In the genomic region with DNA sequence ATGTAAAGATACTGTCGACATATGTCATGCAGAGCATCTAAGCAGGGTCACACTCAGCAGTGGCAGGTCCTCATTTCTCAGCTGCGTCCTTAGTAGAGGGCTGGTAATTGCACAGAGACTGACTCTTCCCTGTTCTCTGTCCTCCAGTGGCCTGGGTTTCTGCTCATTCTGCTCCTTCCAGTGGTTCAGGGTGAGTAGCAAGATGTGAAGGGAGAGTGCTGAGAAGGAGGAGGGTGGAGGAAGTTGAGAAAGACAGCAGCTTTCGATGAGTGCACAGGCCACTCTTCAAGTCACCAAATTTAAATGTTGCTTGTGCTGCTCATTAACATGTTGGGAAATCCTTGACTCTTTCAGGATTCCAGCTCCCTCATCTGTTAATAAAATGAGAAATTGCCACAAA, we compare ENCODE assay signal across 25 cellular contexts.
DNase-seq lines count a peak whose midpoint lies in the region; ATAC-seq and TF ChIP-seq lines count a peak whose summit lies in the region.
"Had no signal": no experiment of that assay in that cellular context is flagged by ENCODE, and none has a peak within 500 bp of the region (broad histone marks: within the 10 kb centered on the region; RNA-seq: fewer than 3 reads in every experiment).

No MANE protein-coding gene starts in this region.

- ATAC-seq in Right ventricle myocardium inferior (peak; percentile 70), lower lobe of right lung (peak; percentile 27 to 53), GM18519 (IDR thresholded peaks at IDR 0.05; ENCODE audit: low FRiP score, unreplicated experiment) (no peak)
- ATAC-seq: gastrocnemius medialis; psoas muscle; stimulated activated naive CD8-positive, alpha-beta T cell treated with anti-CD3 and anti-CD28 coated beads, Interleukin-15, amount 100 ng/mL, for 72 hours had no signal

- no peak overlapping the region for H3K27ac ChIP-seq in endodermal cell (ENCODE audit: low read depth, low read length)
- H3K27ac ChIP-seq in lower lobe of right lung, result no peak overlapping the region
- H3K27ac ChIP-seq: 22Rv1, dorsolateral prefrontal cortex, gastrocnemius medialis, psoas muscle, transverse colon, WERI-Rb-1 had no signal

- peaks cover 13% of the 10 kb centered on the region for H3K9me3 Mint-ChIP-seq in endodermal cell
- H3K9me3 Mint-ChIP-seq: stimulated activated naive CD8-positive, alpha-beta T cell treated with anti-CD3 and anti-CD28 coated beads, Interleukin-15, amount 100 ng/mL, for 72 hours had no signal

- H3K27ac Mint-ChIP-seq in endodermal cell, result peak overlapping the region; percentile 90
- H3K27ac Mint-ChIP-seq: activated CD4-positive, alpha-beta memory T cell treated with anti-CD3 and anti-CD28 coated beads, Interleukin-2, amount 10 ng/mL, durations not matched to agents 7 days and 5 days; stimulated activated naive CD8-positive, alpha-beta T cell treated with anti-CD3 and anti-CD28 coated beads, Interleukin-15, amount 100 ng/mL, for 72 hours had no signal

- peaks cover 39% of the 10 kb centered on the region for H3K4me1 Mint-ChIP-seq in endodermal cell
- H3K4me1 Mint-ChIP-seq: activated CD4-positive, alpha-beta memory T cell treated with anti-CD3 and anti-CD28 coated beads, Interleukin-2, amount 10 ng/mL, durations not matched to agents 7 days and 5 days; stimulated activated naive CD8-positive, alpha-beta T cell treated with anti-CD3 and anti-CD28 coated beads, Interleukin-15, amount 100 ng/mL, for 72 hours had no signal

- no peak overlapping the region for H3K9ac ChIP-seq in endodermal cell (ENCODE audit: extremely low read depth, low read length, poor library complexity, severe bottlenecking)

- H3K4me1 ChIP-seq in endodermal cell (ENCODE audit: control insufficient read depth, insufficient read depth, low read length) (peaks cover 16% of the 10 kb centered on the region), lower lobe of right lung (no peaks in the 10 kb centered on the region)
- H3K4me1 ChIP-seq: BE2C, gastrocnemius medialis, psoas muscle had no signal

- TF ChIP-seq CTCF in endodermal cell (conservative IDR thresholded peaks at IDR 0.05) (no peak), lower lobe of right lung (IDR thresholded peaks at IDR 0.05) (no peak)

- DNase-seq in Right ventricle myocardium inferior (ENCODE audit: missing footprints) (no peak), cardiac septum (ENCODE audit: low spot score) (no peak), endodermal cell (peak; percentile 58), lower lobe of right lung (no peak), SIG-M5 treated with dmso at 0.1 percent for 504 hours (lab: John Stamatoyannopoulos, UW; ENCODE audit: unreplicated experiment) (no peak), dermis blood vessel endothelial cell (no peak), AG08396 (ENCODE audit: low spot score) (no peak)
- DNase-seq: activated CD4-positive, alpha-beta memory T cell treated with anti-CD3 and anti-CD28 coated beads, Interleukin-2, amount 10 ng/mL, durations not matched to agents 7 days and 5 days; activated T-cell treated with anti-CD3 and anti-CD28 coated beads, Interleukin-2, amount 50 U/mL, for 1 hour; amygdala; BE2C; caudate nucleus; dorsolateral prefrontal cortex; gastrocnemius medialis; kidney glomerular epithelial cell; MG63; NCI-H1436; NCI-H524 treated with DMSO at 0.1 percent for 48 hours; psoas muscle; stimulated activated CD4-positive, alpha-beta T cell treated with anti-CD3 and anti-CD28 coated beads, Interleukin-4, amount 100 ng/mL, for 24 hours; stimulated activated naive CD8-positive, alpha-beta T cell treated with anti-CD3 and anti-CD28 coated beads, Interleukin-15, amount 100 ng/mL, for 72 hours; transverse colon; WERI-Rb-1 had no signal

- no peaks in the 10 kb centered on the region for H3K27me3 Mint-ChIP-seq in endodermal cell (ENCODE audit: insufficient read depth)
- H3K27me3 Mint-ChIP-seq: activated CD4-positive, alpha-beta memory T cell treated with anti-CD3 and anti-CD28 coated beads, Interleukin-2, amount 10 ng/mL, durations not matched to agents 7 days and 5 days; stimulated activated naive CD8-positive, alpha-beta T cell treated with anti-CD3 and anti-CD28 coated beads, Interleukin-15, amount 100 ng/mL, for 72 hours had no signal

- H3K36me3 Mint-ChIP-seq in endodermal cell (ENCODE audit: low read depth), result peaks cover 3% of the 10 kb centered on the region

- intact Hi-C loops in Right ventricle myocardium inferior (cut with DNase I) (no loop called here), cardiac septum (cut with DNase I) (no loop called here), lower lobe of right lung (cut with DNase I) (no loop called here)

- H3K9me3 ChIP-seq in endodermal cell (ENCODE audit: control insufficient read depth, low read length), result peaks cover 8% of the 10 kb centered on the region
- no peaks in the 10 kb centered on the region for H3K9me3 ChIP-seq in lower lobe of right lung
- H3K9me3 ChIP-seq: BE2C, gastrocnemius medialis, MG63, psoas muscle, transverse colon had no signal

- no peak overlapping the region for H3K4me3 Mint-ChIP-seq in endodermal cell
- H3K4me3 Mint-ChIP-seq: activated CD4-positive, alpha-beta memory T cell treated with anti-CD3 and anti-CD28 coated beads, Interleukin-2, amount 10 ng/mL, durations not matched to agents 7 days and 5 days; stimulated activated naive CD8-positive, alpha-beta T cell treated with anti-CD3 and anti-CD28 coated beads, Interleukin-15, amount 100 ng/mL, for 72 hours had no signal

- H3K4me3 ChIP-seq in endodermal cell (ENCODE audit: low read length) (no peak overlapping the region), lower lobe of right lung (no peak overlapping the region)
- H3K4me3 ChIP-seq: dorsolateral prefrontal cortex, gastrocnemius medialis, MG63, psoas muscle, transverse colon had no signal

- H3K27me3 ChIP-seq in endodermal cell (ENCODE audit: control insufficient read depth, insufficient read depth, low read length, poor library complexity, severe bottlenecking), result no peaks in the 10 kb centered on the region
- H3K27me3 ChIP-seq in lower lobe of right lung (ENCODE audit: low read depth), result no peaks in the 10 kb centered on the region
- H3K27me3 ChIP-seq: BE2C, dorsolateral prefrontal cortex, gastrocnemius medialis, MG63, transverse colon had no signal

- H3K36me3 ChIP-seq in endodermal cell (ENCODE audit: control insufficient read depth, insufficient read depth, low read length) (no peaks in the 10 kb centered on the region), lower lobe of right lung (no peaks in the 10 kb centered on the region)
- H3K36me3 ChIP-seq: BE2C, gastrocnemius medialis, MG63, transverse colon, WERI-Rb-1 had no signal

- WGBS in endodermal cell (ENCODE audit: insufficient coverage in 1 of 2, insufficient read length in 1 of 2), 2 experiments, result 84 to 94% methylated on average over 3 of the region's 3 CpGs
